19 cellular contexts compared by ENCODE assay signal in genomic region chr5:21164425-21164824, GRCh38.
DNase-seq lines count a peak whose midpoint lies in the region; FAIRE-seq and TF ChIP-seq lines count a peak whose summit lies in the region.
"Had no signal": no experiment of that assay in that cellular context is flagged by ENCODE, and none has a peak within 500 bp of the region (broad histone marks: within the 10 kb centered on the region; RNA-seq: fewer than 3 reads in every experiment).

No MANE protein-coding gene starts in this region.

- WGBS in H9 (ENCODE audit: extremely low coverage, insufficient read length, low lambda C conversion rate): no CpG with 5 or more reads among the region's 4 CpGs
- WGBS in endodermal cell (ENCODE audit: insufficient coverage in 1 of 2, insufficient read length in 1 of 2), 2 experiments: 54% methylated on average over 4 of the region's 4 CpGs; no CpG with 5 or more reads in 1 of the 2 experiments

- no peak overlapping the region for H3K9ac ChIP-seq in H9 (ENCODE audit: extremely low read depth, insufficient read length, low read length)
- peak overlapping the region; percentile 50 for H3K9ac ChIP-seq in endodermal cell (ENCODE audit: extremely low read depth, low read length, poor library complexity, severe bottlenecking)
- no peak overlapping the region for H3K9ac ChIP-seq in kidney (ENCODE audit: low read length in 2 of 2)
- no peak overlapping the region for H3K9ac ChIP-seq in colonic mucosa (ENCODE audit: low read depth in 2 of 2, low read length in 2 of 2)

- H3K36me3 ChIP-seq in endodermal cell (ENCODE audit: control insufficient read depth, insufficient read depth, low read length) (peaks cover 19% of the 10 kb centered on the region), kidney (ENCODE audit: control insufficient read depth in 1 of 2, insufficient read depth in 2 of 2, low read length in 2 of 2) (no peaks in the 10 kb centered on the region), colonic mucosa (no peaks in the 10 kb centered on the region)
- H3K36me3 ChIP-seq: BE2C had no signal

- H2BK120ac ChIP-seq in H9 (ENCODE audit: low read depth, low read length, poor library complexity, severe bottlenecking): no peak overlapping the region

- H3K27me3 ChIP-seq in H9 (ENCODE audit: insufficient read depth, low read length): no peaks in the 10 kb centered on the region
- H3K27me3 ChIP-seq in endodermal cell (ENCODE audit: control insufficient read depth, insufficient read depth, low read length, poor library complexity, severe bottlenecking): no peaks in the 10 kb centered on the region
- no peaks in the 10 kb centered on the region for H3K27me3 ChIP-seq in colonic mucosa
- H3K27me3 ChIP-seq: BE2C had no signal

- H3T11ph ChIP-seq in H9 (ENCODE audit: low read length): no peak overlapping the region

- no peak overlapping the region for H2BK20ac ChIP-seq in H9 (ENCODE audit: low read depth, low read length, poor library complexity, severe bottlenecking)

- H3K23me2 ChIP-seq in H9 (ENCODE audit: insufficient read length, low read depth, low read length, poor library complexity, severe bottlenecking): no peaks in the 10 kb centered on the region

- no peak overlapping the region for H4K5ac ChIP-seq in H9 (ENCODE audit: insufficient read length, low read depth, low read length)

- no peak overlapping the region for H2AK5ac ChIP-seq in H9 (ENCODE audit: insufficient read length, low read length)

- no peak overlapping the region for H3K18ac ChIP-seq in H9 (ENCODE audit: insufficient read length, low read depth, low read length)

- peak overlapping the region; percentile 67 for H3K4me3 ChIP-seq in endodermal cell (ENCODE audit: low read length)
- no peak overlapping the region for H3K4me3 ChIP-seq in kidney (ENCODE audit: low read length in 2 of 2)
- no peak overlapping the region for H3K4me3 ChIP-seq in colonic mucosa

- no peak overlapping the region for H3K27ac ChIP-seq in H9 (ENCODE audit: insufficient read length, low read depth, low read length)
- no peak overlapping the region for H3K27ac ChIP-seq in endodermal cell (ENCODE audit: low read depth, low read length)
- H3K27ac ChIP-seq in kidney (ENCODE audit: low read depth in 2 of 2, low read length in 2 of 2): no peak overlapping the region
- H3K27ac ChIP-seq in colonic mucosa: no peak overlapping the region
- H3K27ac ChIP-seq: HL-60 had no signal

- no peaks in the 10 kb centered on the region for H3K4me1 ChIP-seq in H9 (ENCODE audit: insufficient read depth, low read length)
- peaks cover 4% of the 10 kb centered on the region for H3K4me1 ChIP-seq in endodermal cell (ENCODE audit: control insufficient read depth, insufficient read depth, low read length)
- no peaks in the 10 kb centered on the region for H3K4me1 ChIP-seq in kidney (ENCODE audit: control insufficient read depth in 1 of 2, insufficient read depth in 1 of 2, low read depth in 1 of 2, low read length in 2 of 2)
- no peaks in the 10 kb centered on the region for H3K4me1 ChIP-seq in colonic mucosa
- H3K4me1 ChIP-seq: BE2C had no signal

- H3K27ac Mint-ChIP-seq in H9 (peak overlapping the region in 2 of 3 experiments; percentile 36 to 55; a peak in 2 of 7 replicates), endodermal cell (peak overlapping the region; percentile 92)
- H3K27ac Mint-ChIP-seq: CD4-positive, CD25-positive, alpha-beta regulatory T cell; CD8-positive, alpha-beta memory T cell had no signal

- no peak overlapping the region for H2BK15ac ChIP-seq in H9 (ENCODE audit: low read depth, low read length)

- no peak overlapping the region for H3K14ac ChIP-seq in H9 (ENCODE audit: insufficient read depth, low read length)

- H3K56ac ChIP-seq in H9 (ENCODE audit: insufficient read length, low read depth, low read length): no peak overlapping the region

- no peak overlapping the region for H3K4me3 Mint-ChIP-seq in H9
- H3K4me3 Mint-ChIP-seq in endodermal cell: no peak overlapping the region
- H3K4me3 Mint-ChIP-seq: CD4-positive, CD25-positive, alpha-beta regulatory T cell; CD8-positive, alpha-beta memory T cell had no signal

- H3K4ac ChIP-seq in H9 (ENCODE audit: low read depth, low read length): no peak overlapping the region

- no peaks in the 10 kb centered on the region for H3K27me3 Mint-ChIP-seq in H9 (ENCODE audit: low read depth)
- H3K27me3 Mint-ChIP-seq in endodermal cell (ENCODE audit: insufficient read depth): no peaks in the 10 kb centered on the region
- H3K27me3 Mint-ChIP-seq: CD4-positive, CD25-positive, alpha-beta regulatory T cell; CD8-positive, alpha-beta memory T cell had no signal

- H2BK12ac ChIP-seq in H9 (ENCODE audit: insufficient read length, low read depth, low read length): no peak overlapping the region

- H3K4me1 Mint-ChIP-seq in H9 (no peaks in the 10 kb centered on the region), endodermal cell (peaks cover 12% of the 10 kb centered on the region)
- H3K4me1 Mint-ChIP-seq: CD4-positive, CD25-positive, alpha-beta regulatory T cell; CD8-positive, alpha-beta memory T cell had no signal

- H3K79me1 ChIP-seq in H9 (ENCODE audit: insufficient read depth, low read depth, low read length, poor library complexity, severe bottlenecking): no peaks in the 10 kb centered on the region

- H3K4me2 ChIP-seq in H9 (ENCODE audit: insufficient read depth, insufficient read length, low read length): no peak overlapping the region

- H3K9me3 Mint-ChIP-seq in H9: no peaks in the 10 kb centered on the region; a peak in 1 of 5 replicates
- peaks cover 47% of the 10 kb centered on the region for H3K9me3 Mint-ChIP-seq in endodermal cell

- DNase-seq in H9: no peak
- DNase-seq in NCI-H82 treated with DMSO at 0.1 percent for 48 hours (lab: John Stamatoyannopoulos, UW; ENCODE audit: unreplicated experiment): peak; percentile 84
- DNase-seq in endodermal cell: peak; percentile 57
- no peak for DNase-seq in NCI-H1436 (lab: John Stamatoyannopoulos, UW)
- DNase-seq in kidney: no peak
- no peak for DNase-seq in colonic mucosa
- DNase-seq: ACHN; BE2C; C1 segment of cervical spinal cord; CD4-positive, CD25-positive, alpha-beta regulatory T cell; CD8-positive, alpha-beta memory T cell; COR-L47; DMS153; DMS79 treated with DMSO at 0.1 percent for 48 hours; GF-D8; GOT3; H7 had no signal

- H3K36me3 Mint-ChIP-seq in H9 (ENCODE audit: insufficient read depth in 1 of 3, low read depth in 3 of 3) (no peaks in the 10 kb centered on the region; a peak in 1 of 7 replicates), endodermal cell (ENCODE audit: low read depth) (peaks cover 24% of the 10 kb centered on the region)
- H3K36me3 Mint-ChIP-seq: CD4-positive, CD25-positive, alpha-beta regulatory T cell; CD8-positive, alpha-beta memory T cell had no signal

- H4K8ac ChIP-seq in H9 (replicated peaks; ENCODE audit: insufficient read length, low read depth, low read length): no peak overlapping the region

- intact Hi-C loops in kidney (cut with DNase I) (no loop called here), colonic mucosa (cut with DNase I) (no loop called here)

- H2AFZ ChIP-seq in H9 (ENCODE audit: low read length): no peak overlapping the region

- no peak for FAIRE-seq in kidney (lab: Jason Lieb, UNC)
- FAIRE-seq: A204.1 had no signal

- H2BK5ac ChIP-seq in H9 (ENCODE audit: insufficient read length, low read length): no peak overlapping the region

- no peak overlapping the region for H3K23ac ChIP-seq in H9 (ENCODE audit: insufficient read length, low read depth, low read length)

- no peaks in the 10 kb centered on the region for H4K20me1 ChIP-seq in H9 (ENCODE audit: control insufficient read depth, insufficient read depth, insufficient read length)

- H4K91ac ChIP-seq in H9 (ENCODE audit: insufficient read length, low read depth, low read length): no peak overlapping the region

- H3K79me2 ChIP-seq in H9 (ENCODE audit: insufficient read depth, low read length): no peaks in the 10 kb centered on the region

- no peaks in the 10 kb centered on the region for H3K9me3 ChIP-seq in H9 (ENCODE audit: control insufficient read depth, low read depth, low read length)
- H3K9me3 ChIP-seq in endodermal cell (ENCODE audit: control insufficient read depth, low read length): peaks cover 77% of the 10 kb centered on the region
- no peaks in the 10 kb centered on the region for H3K9me3 ChIP-seq in kidney (ENCODE audit: control insufficient read depth in 1 of 2, low read length in 2 of 2)
- no peaks in the 10 kb centered on the region for H3K9me3 ChIP-seq in colonic mucosa
- H3K9me3 ChIP-seq: BE2C had no signal

- TF ChIP-seq CTCF in H9 (conservative IDR thresholded peaks at IDR 0.05) (no peak), endodermal cell (conservative IDR thresholded peaks at IDR 0.05) (no peak), kidney (IDR thresholded peaks at IDR 0.05; ENCODE audit: borderline replicate concordance, extremely low read depth, insufficient read depth) (no peak), colonic mucosa (IDR thresholded peaks at IDR 0.05) (no peak)

Comparison
In these comparisons a context has a peak if more than half of its experiments do, and no peak if none do; other contexts are left out.
1. DNase-seq: peak in NCI-H82 treated with DMSO at 0.1 percent for 48 hours (single experiment) and endodermal cell (single experiment); none in H9 (single experiment), NCI-H1436 (single experiment), kidney (single experiment) and colonic mucosa (single experiment).